9 cellular contexts compared by ENCODE assay signal in the genomic region with DNA sequence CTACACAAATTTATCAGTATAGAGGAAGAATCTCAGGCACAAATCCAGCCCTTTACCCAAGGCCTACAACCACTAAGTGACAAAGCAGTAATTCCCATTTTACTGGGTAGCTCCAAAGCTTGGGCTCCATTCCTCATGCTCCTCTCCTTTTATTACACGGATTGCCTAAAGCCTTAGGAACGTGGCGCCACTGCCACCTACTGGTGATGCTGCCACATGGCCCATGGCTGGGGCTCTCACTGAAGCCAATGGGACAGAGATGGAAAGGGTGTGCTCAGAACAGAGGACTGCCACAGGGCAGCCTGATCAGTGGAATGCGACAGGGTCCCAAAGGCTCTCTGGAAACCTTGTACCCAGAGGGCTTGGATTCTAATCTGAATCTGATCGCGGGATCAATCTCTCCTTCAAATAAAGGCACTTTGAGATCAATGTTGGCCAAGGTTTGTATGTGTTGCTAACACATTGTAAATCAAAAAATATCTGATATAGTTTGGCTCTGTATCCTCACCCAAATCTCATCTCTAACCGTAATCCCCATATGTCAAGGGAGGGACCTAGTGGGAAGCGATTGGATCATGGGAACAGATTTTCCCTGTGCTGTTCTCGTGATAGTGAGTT. TPM values are rescaled to one million over a fixed set of nuclear protein-coding genes. Genes with fewer than 3 reads are reported as not detected.
DNase-seq lines count a peak whose midpoint lies in the region; ATAC-seq and TF ChIP-seq lines count a peak whose summit lies in the region.
"Had no signal": no experiment of that assay in that cellular context is flagged by ENCODE, and none has a peak within 500 bp of the region (broad histone marks: within the 10 kb centered on the region; RNA-seq: fewer than 3 reads in every experiment).

No MANE protein-coding gene starts in this region.

- H3K4me3 Mint-ChIP-seq in T-helper 2 cell treated with Interferon-gamma antibody and Interleukin-4, amounts not matched to agents 5 μg/mL and 100 μg/mL, for 36 hours, result no peak overlapping the region

- peaks cover 10% of the 10 kb centered on the region for H3K27me3 Mint-ChIP-seq in T-helper 2 cell treated with Interferon-gamma antibody and Interleukin-4, amounts not matched to agents 5 μg/mL and 100 μg/mL, for 36 hours (ENCODE audit: low read depth)

- no peaks in the 10 kb centered on the region for H3K9me3 ChIP-seq in HEK293 (ENCODE audit: control insufficient read depth, insufficient read depth, low read depth, low read length)
- H3K9me3 ChIP-seq in right cardiac atrium (ENCODE audit: control insufficient read depth, low read length), result no peaks in the 10 kb centered on the region

- peak; percentile 73 for DNase-seq in EL
- DNase-seq in NCI-H1694 (lab: John Stamatoyannopoulos, UW), result peak; percentile 56
- peak; percentile 56 for DNase-seq in T-helper 2 cell treated with Interferon-gamma antibody and Interleukin-4, amounts not matched to agents 5 μg/mL and 100 μg/mL, for 36 hours (ENCODE audit: low spot score)
- peak in 54 of 56 donors; percentile 19 to 89 (median 62) for DNase-seq in amygdala (lab: John Stamatoyannopoulos, UW)
- DNase-seq in right cardiac atrium, result peak; percentile 77 to 93 (median 92)
- DNase-seq in sciatic nerve (ENCODE audit: low spot score), result peak; percentile 91

- WGBS in right cardiac atrium, result 20% methylated on average over 9 of the region's 9 CpGs

- POLR2A ChIA-PET in HEK293 (lab: Yijun Ruan, JAX), result no interaction called here

- intact Hi-C loops in right cardiac atrium (cut with DNase I) (loop anchor here (5.0 kb wide), 4 partner anchors 197 to 552 kb away; no protein-coding TSS in a partner anchor), sciatic nerve (cut with DNase I) (loop anchor here (5.0 kb wide), 1 partner anchor 197 kb away; no protein-coding TSS in a partner anchor)

- H3K9me3 Mint-ChIP-seq in T-helper 2 cell treated with Interferon-gamma antibody and Interleukin-4, amounts not matched to agents 5 μg/mL and 100 μg/mL, for 36 hours, result no peaks in the 10 kb centered on the region

- H3K27ac ChIP-seq in HEK293 (ENCODE audit: extremely low read depth, low read depth, low read length), result no peak overlapping the region
- no peak overlapping the region for H3K27ac ChIP-seq in right cardiac atrium (ENCODE audit: low read length)

- H3K4me1 Mint-ChIP-seq in T-helper 2 cell treated with Interferon-gamma antibody and Interleukin-4, amounts not matched to agents 5 μg/mL and 100 μg/mL, for 36 hours (ENCODE audit: low read depth), result no peaks in the 10 kb centered on the region

- H3K4me3 ChIP-seq in HEK293 (ENCODE audit: low read depth, low read length) (no peak overlapping the region), right cardiac atrium (ENCODE audit: low read length) (no peak overlapping the region)

- no peak overlapping the region for H3K27ac Mint-ChIP-seq in T-helper 2 cell treated with Interferon-gamma antibody and Interleukin-4, amounts not matched to agents 5 μg/mL and 100 μg/mL, for 36 hours

- H3K27me3 ChIP-seq in right cardiac atrium (ENCODE audit: control insufficient read depth, insufficient read depth), result no peaks in the 10 kb centered on the region

- peak; percentile 60 for TF ChIP-seq CTCF in HEK293 (tag by site-specific recombination; IDR thresholded peaks at IDR 0.05)

- H3K36me3 Mint-ChIP-seq in T-helper 2 cell treated with Interferon-gamma antibody and Interleukin-4, amounts not matched to agents 5 μg/mL and 100 μg/mL, for 36 hours (ENCODE audit: low read depth), result no peaks in the 10 kb centered on the region

- CTCF ChIA-PET in HEK293 (lab: Yijun Ruan, JAX), result interaction anchor here (0.6 to 7.3 kb wide), 18 partner anchors 8 to 549 kb away, joined by 3 to 104 read pairs (median 4); no protein-coding TSS in a partner anchor

- H3K4me1 ChIP-seq in HEK293 (ENCODE audit: control insufficient read depth, insufficient read depth, low read length) (no peaks in the 10 kb centered on the region), right cardiac atrium (ENCODE audit: control insufficient read depth, insufficient read depth, low read length) (no peaks in the 10 kb centered on the region)

- ATAC-seq in right cardiac atrium (peak; percentile 93 to 96), sciatic nerve (peak; percentile 94), GM18520 (IDR thresholded peaks at IDR 0.05; ENCODE audit: unreplicated experiment) (no peak)

- H3K36me3 ChIP-seq in HEK293 (ENCODE audit: control insufficient read depth in 2 of 2, insufficient read depth in 1 of 2, low read length in 2 of 2), result no peaks in the 10 kb centered on the region

TF ChIP-seq in HEK293, 187 proteins besides CTCF, POLR2A, EP300 and RAD21:
- TF ChIP-seq ZNF654 (tag by site-specific recombination; IDR thresholded peaks at IDR 0.05; ENCODE audit: low read depth) (peak; percentile 92), ZNF366 (tag by site-specific recombination; conservative IDR thresholded peaks at IDR 0.05) (no peak), KLF16 (tag by site-specific recombination; IDR thresholded peaks at IDR 0.05) (no peak), IKZF3 (tag by site-specific recombination; IDR thresholded peaks at IDR 0.05) (peak; percentile 19; the same call in 1 of the 2 replicates), ZNF19 (tag by site-specific recombination; IDR thresholded peaks at IDR 0.05; ENCODE audit: low read depth) (no peak), ZBTB48 (tag by site-specific recombination; IDR thresholded peaks at IDR 0.05) (no peak)
- TF ChIP-seq, protein P1, sequence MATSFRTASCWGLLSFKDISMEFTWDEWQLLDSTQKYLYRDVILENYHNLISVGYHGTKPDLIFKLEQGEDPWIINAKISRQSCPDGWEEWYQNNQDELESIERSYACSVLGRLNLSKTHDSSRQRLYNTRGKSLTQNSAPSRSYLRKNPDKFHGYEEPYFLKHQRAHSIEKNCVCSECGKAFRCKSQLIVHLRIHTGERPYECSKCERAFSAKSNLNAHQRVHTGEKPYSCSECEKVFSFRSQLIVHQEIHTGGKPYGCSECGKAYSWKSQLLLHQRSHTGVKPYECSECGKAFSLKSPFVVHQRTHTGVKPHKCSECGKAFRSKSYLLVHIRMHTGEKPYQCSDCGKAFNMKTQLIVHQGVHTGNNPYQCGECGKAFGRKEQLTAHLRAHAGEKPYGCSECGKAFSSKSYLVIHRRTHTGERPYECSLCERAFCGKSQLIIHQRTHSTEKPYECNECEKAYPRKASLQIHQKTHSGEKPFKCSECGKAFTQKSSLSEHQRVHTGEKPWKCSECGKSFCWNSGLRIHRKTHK (tag by site-specific recombination; IDR thresholded peaks at IDR 0.05), result no peak

RNA-seq across cellular contexts. Expression of a gene that starts 33.5 kb away (rescaled TPM):
- not detected for total RNA-seq in right cardiac atrium
- not detected for polyA plus RNA-seq in right cardiac atrium
- total RNA-seq in sciatic nerve, result not detected
- polyA plus RNA-seq: esophagus had no signal

RNA-seq across cellular contexts. Expression of a gene that starts 58.5 kb away (rescaled TPM):
- total RNA-seq in right cardiac atrium (10 to 100 TPM in 2 of 4 donors, 1 to 10 TPM in 2; 4.9 to 12.8 (median 8.6) TPM), sciatic nerve (5.8 TPM)
- polyA plus RNA-seq in right cardiac atrium, result 10.2 TPM
